Comparison of ENCODE assay signal across 23 cellular contexts in the genomic region with DNA sequence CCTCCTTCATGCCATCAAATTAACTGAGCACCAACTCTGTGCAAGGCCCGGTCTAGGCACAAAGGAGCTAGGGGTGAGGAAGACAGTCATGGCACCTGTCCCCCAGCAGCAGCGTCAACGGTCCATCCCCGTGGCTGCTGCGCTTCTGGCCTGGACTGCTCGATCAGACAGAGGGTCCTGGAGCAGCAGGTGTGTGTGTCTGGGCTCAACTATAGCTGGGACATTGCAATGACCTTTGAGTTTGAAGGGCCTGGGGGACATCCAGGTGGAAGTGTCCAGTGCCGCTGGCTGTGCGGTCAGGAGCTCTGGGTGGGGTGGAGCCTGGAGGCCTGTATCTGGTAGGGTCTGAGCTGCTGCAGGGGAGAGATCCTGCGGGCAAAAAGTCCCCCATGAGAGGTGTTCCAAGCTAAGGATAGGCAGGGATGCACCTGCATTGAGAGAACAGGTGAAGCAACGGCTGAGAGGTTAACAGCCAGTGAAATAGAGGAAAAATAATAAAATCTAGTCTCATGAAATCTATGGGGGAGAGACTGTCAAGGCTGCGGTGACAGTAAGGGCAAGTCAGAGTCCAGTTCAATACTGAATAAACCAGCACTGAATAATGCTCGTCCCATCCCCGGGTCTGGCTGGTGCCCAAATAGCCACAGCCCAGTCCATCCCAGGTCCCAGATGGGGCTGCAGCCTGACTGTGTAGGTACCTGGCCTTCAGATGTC. TPM values are rescaled to one million over a fixed set of nuclear protein-coding genes. Genes with fewer than 3 reads are reported as not detected.
DNase-seq lines count a peak whose midpoint lies in the region; ATAC-seq, FAIRE-seq and TF ChIP-seq lines count a peak whose summit lies in the region.
"Had no signal": no experiment of that assay in that cellular context is flagged by ENCODE, and none has a peak within 500 bp of the region (broad histone marks: within the 10 kb centered on the region; RNA-seq: fewer than 3 reads in every experiment).

No MANE protein-coding gene starts in this region.

- no peak overlapping the region for H3K4me3 ChIP-seq in hepatocyte
- no peak overlapping the region for H3K4me3 ChIP-seq in ovary
- no peak overlapping the region for H3K4me3 ChIP-seq in WERI-Rb-1 (ENCODE audit: low read depth, low read length)
- H3K4me3 ChIP-seq in mesenchymal stem cell (ENCODE audit: insufficient read depth in 1 of 2, low read depth in 1 of 2, low read length in 2 of 2), result no peak overlapping the region
- H3K4me3 ChIP-seq: GM23248, K562 had no signal

- H3K27ac ChIP-seq in hepatocyte (no peak overlapping the region), ovary (no peak overlapping the region), WERI-Rb-1 (no peak overlapping the region), mesenchymal stem cell (ENCODE audit: low read length, poor library complexity, severe bottlenecking) (no peak overlapping the region)
- H3K27ac ChIP-seq: GM23248 had no signal

- no peaks in the 10 kb centered on the region for H3K79me2 ChIP-seq in hepatocyte

- no peak overlapping the region for H3K18ac ChIP-seq in mesenchymal stem cell (ENCODE audit: low read depth in 1 of 2, low read length in 2 of 2)

- no peaks in the 10 kb centered on the region for H3K79me1 ChIP-seq in mesenchymal stem cell (replicated peaks; ENCODE audit: low read length, poor library complexity, severe bottlenecking)

- no peak overlapping the region for H3K14ac ChIP-seq in mesenchymal stem cell (ENCODE audit: low read length in 2 of 2)

- no peak overlapping the region for H4K91ac ChIP-seq in mesenchymal stem cell (ENCODE audit: low read length)

- FAIRE-seq in urothelium cell line (lab: Jason Lieb, UNC), result peak; percentile 30
- FAIRE-seq: G401.6, K562 had no signal

- H2BK5ac ChIP-seq in mesenchymal stem cell (ENCODE audit: low read depth, low read length, poor library complexity, severe bottlenecking), result no peak overlapping the region

- no peak overlapping the region for H3K4ac ChIP-seq in mesenchymal stem cell (ENCODE audit: low read depth in 1 of 2, low read length in 2 of 2)

- peaks cover 3% of the 10 kb centered on the region for H3K4me1 Mint-ChIP-seq in activated CD8-positive, alpha-beta memory T cell treated with anti-CD3 and anti-CD28 coated beads, Interleukin-2, amount 10 ng/mL, durations not matched to agents 7 days and 5 days
- H3K4me1 Mint-ChIP-seq: CD4-positive, alpha-beta memory T cell had no signal

- TF ChIP-seq CTCF in hepatocyte (IDR thresholded peaks at IDR 0.05; ENCODE audit: poor library complexity) (no peak), ovary (IDR thresholded peaks at IDR 0.05) (no peak), WERI-Rb-1 (IDR thresholded peaks at IDR 0.05; ENCODE audit: low read depth, low read length) (no peak)

- no peak for TF ChIP-seq EP300 in ovary (IDR thresholded peaks at IDR 0.05)

- H3K27me3 ChIP-seq in hepatocyte (no peaks in the 10 kb centered on the region), ovary (no peaks in the 10 kb centered on the region), WERI-Rb-1 (ENCODE audit: insufficient read depth, low read depth, severe bottlenecking) (no peaks in the 10 kb centered on the region), mesenchymal stem cell (ENCODE audit: control insufficient read depth in 1 of 2, insufficient read depth in 1 of 2, low read length in 2 of 2) (peaks cover 0 to 8% of the 10 kb centered on the region in 2 experiments)
- H3K27me3 ChIP-seq: BE2C had no signal

- no peak overlapping the region for H2AK5ac ChIP-seq in mesenchymal stem cell (ENCODE audit: low read length, severe bottlenecking)

- H3K9me3 Mint-ChIP-seq in activated CD8-positive, alpha-beta memory T cell treated with anti-CD3 and anti-CD28 coated beads, Interleukin-2, amount 10 ng/mL, durations not matched to agents 7 days and 5 days (ENCODE audit: low read depth), result no peaks in the 10 kb centered on the region
- H3K9me3 Mint-ChIP-seq: CD4-positive, alpha-beta memory T cell had no signal

- WGBS in hepatocyte (ENCODE audit: low lambda C conversion rate, missing lambda C conversion rate), result 89% methylated on average over 13 of the region's 13 CpGs
- 83 to 91% (median 84%) methylated on average over 13 of the region's 13 CpGs for WGBS in ovary, 3 donors
- 88% methylated on average over 13 of the region's 13 CpGs for WGBS in mesenchymal stem cell

- no peak for TF ChIP-seq POLR2A in ovary (IDR thresholded peaks at IDR 0.05)

- no peak overlapping the region for H2BK12ac ChIP-seq in mesenchymal stem cell (ENCODE audit: low read length in 2 of 2)

- intact Hi-C loops in ovary (cut with DNase I), result no loop called here

- H3K36me3 Mint-ChIP-seq in activated CD8-positive, alpha-beta memory T cell treated with anti-CD3 and anti-CD28 coated beads, Interleukin-2, amount 10 ng/mL, durations not matched to agents 7 days and 5 days, result no peaks in the 10 kb centered on the region
- H3K36me3 Mint-ChIP-seq: CD4-positive, alpha-beta memory T cell had no signal

- DNase-seq in activated CD8-positive, alpha-beta memory T cell treated with anti-CD3 and anti-CD28 coated beads for 24 hours, result peak; percentile 26
- no peak for DNase-seq in activated CD8-positive, alpha-beta memory T cell treated with anti-CD3 and anti-CD28 coated beads, Interleukin-2, amount 10 ng/mL, durations not matched to agents 7 days and 5 days
- DNase-seq in hepatocyte (ENCODE audit: low spot score) (peak; percentile 1), ovary (peak in 3 of 5 donors; percentile 5 to 29 (median 6)), urothelium cell line (ENCODE audit: low spot score) (no peak), WERI-Rb-1 (no peak), mesenchymal stem cell (no peak)
- DNase-seq: 8988T; BE2C; Calu3; CD4-positive, alpha-beta memory T cell; DMS79; GM23248; NCI-H1417 treated with DMSO at 0.1 percent for 48 hours; NCI-H1930; NCI-H2171; NCI-H446; OCI-M1; RPMI8226 had no signal

- H3K27me3 Mint-ChIP-seq in activated CD8-positive, alpha-beta memory T cell treated with anti-CD3 and anti-CD28 coated beads, Interleukin-2, amount 10 ng/mL, durations not matched to agents 7 days and 5 days, result no peaks in the 10 kb centered on the region
- H3K27me3 Mint-ChIP-seq: CD4-positive, alpha-beta memory T cell had no signal

- no peaks in the 10 kb centered on the region for H3K4me1 ChIP-seq in hepatocyte (ENCODE audit: insufficient read depth)
- H3K4me1 ChIP-seq in ovary (ENCODE audit: insufficient read depth), result no peaks in the 10 kb centered on the region
- no peaks in the 10 kb centered on the region for H3K4me1 ChIP-seq in mesenchymal stem cell (ENCODE audit: control insufficient read depth, insufficient read depth, low read depth, low read length)
- H3K4me1 ChIP-seq: BE2C had no signal

- no peak overlapping the region for H4K8ac ChIP-seq in mesenchymal stem cell (ENCODE audit: low read length)

- no peaks in the 10 kb centered on the region for H4K20me1 ChIP-seq in hepatocyte (ENCODE audit: insufficient read depth, poor library complexity, severe bottlenecking)

- H3K9me3 ChIP-seq in hepatocyte (ENCODE audit: low read depth) (no peaks in the 10 kb centered on the region), ovary (no peaks in the 10 kb centered on the region), WERI-Rb-1 (ENCODE audit: severe bottlenecking) (no peaks in the 10 kb centered on the region), mesenchymal stem cell (ENCODE audit: control insufficient read depth, low read length) (no peaks in the 10 kb centered on the region)
- H3K9me3 ChIP-seq: BE2C had no signal

- no peak overlapping the region for H2AFZ ChIP-seq in hepatocyte
- no peak overlapping the region for H2AFZ ChIP-seq in mesenchymal stem cell (ENCODE audit: low read depth, low read length)
- H2AFZ ChIP-seq: GM23248 had no signal

- H2BK15ac ChIP-seq in mesenchymal stem cell (ENCODE audit: low read depth, poor library complexity, severe bottlenecking), result no peak overlapping the region

- no peaks in the 10 kb centered on the region for H3K9me2 ChIP-seq in hepatocyte (replicated peaks; ENCODE audit: insufficient read depth)

- H3K23ac ChIP-seq in mesenchymal stem cell (ENCODE audit: low read length in 2 of 2), result no peak overlapping the region

- H3K36me3 ChIP-seq in hepatocyte (replicated peaks; ENCODE audit: insufficient read depth, low read depth) (no peaks in the 10 kb centered on the region), ovary (no peaks in the 10 kb centered on the region), WERI-Rb-1 (no peaks in the 10 kb centered on the region), mesenchymal stem cell (ENCODE audit: control insufficient read depth in 1 of 2, insufficient read depth in 2 of 2, low read depth in 1 of 2, low read length in 2 of 2) (no peaks in the 10 kb centered on the region)
- H3K36me3 ChIP-seq: BE2C had no signal

- H3K4me2 ChIP-seq in hepatocyte (no peak overlapping the region), mesenchymal stem cell (ENCODE audit: low read length, poor library complexity, severe bottlenecking) (no peak overlapping the region)

- no peak overlapping the region for H3K9ac ChIP-seq in mesenchymal stem cell (ENCODE audit: low read length)
- H3K9ac ChIP-seq: GM23248 had no signal

- no peak overlapping the region for H2BK120ac ChIP-seq in mesenchymal stem cell (ENCODE audit: low read depth, low read length)

- ATAC-seq in activated CD8-positive, alpha-beta memory T cell treated with anti-CD3 and anti-CD28 coated beads, Interleukin-2, amount 10 ng/mL, durations not matched to agents 7 days and 5 days, result no peak
- no peak for ATAC-seq in HG03565 (IDR thresholded peaks at IDR 0.05; ENCODE audit: unreplicated experiment)
- ATAC-seq: HCT116, K562 had no signal

- CTCF ChIA-PET in activated CD8-positive, alpha-beta memory T cell treated with anti-CD3 and anti-CD28 coated beads, Interleukin-2, amount 10 ng/mL, durations not matched to agents 7 days and 5 days (lab: Charles Lee), result interaction anchor here (1.2 kb wide), 1 partner anchor 25 kb away, joined by 3 read pairs; no protein-coding TSS in a partner anchor

- no peak overlapping the region for H3K4me3 Mint-ChIP-seq in activated CD8-positive, alpha-beta memory T cell treated with anti-CD3 and anti-CD28 coated beads, Interleukin-2, amount 10 ng/mL, durations not matched to agents 7 days and 5 days
- H3K4me3 Mint-ChIP-seq: CD4-positive, alpha-beta memory T cell had no signal

- H3K27ac Mint-ChIP-seq in activated CD8-positive, alpha-beta memory T cell treated with anti-CD3 and anti-CD28 coated beads, Interleukin-2, amount 10 ng/mL, durations not matched to agents 7 days and 5 days, result no peak overlapping the region

RNA-seq across cellular contexts. Expression of a gene that starts 25.4 kb away (rescaled TPM):
- 10 to 100 TPM; 22.5 to 23.8 TPM for total RNA-seq in activated CD8-positive, alpha-beta memory T cell treated with anti-CD3 and anti-CD28 coated beads, Interleukin-2, amount 10 ng/mL, durations not matched to agents 7 days and 5 days
- 43.4 and 52.9 TPM in 2 replicates for total RNA-seq in hepatocyte
- polyA plus RNA-seq in hepatocyte, result 29.3 and 31.2 TPM in 2 replicates
- 100 to 1,000 TPM in 1 of 7 donors, 10 to 100 TPM in 6; 58.1 to 107 (median 85.9) TPM for total RNA-seq in ovary
- polyA plus RNA-seq in ovary, result 10 to 100 TPM; 58.5 to 70.6 TPM
- polyA plus RNA-seq in mesenchymal stem cell (2013, experiment 1 of 2), result 39.9 TPM
- 39.6 TPM for polyA plus RNA-seq in mesenchymal stem cell (2013, experiment 2 of 2)

Comparison
In these comparisons a context has a peak if more than half of its experiments do, and no peak if none do; other contexts are left out.
1. DNase-seq: peak in activated CD8-positive, alpha-beta memory T cell treated with anti-CD3 and anti-CD28 coated beads for 24 hours (single experiment), hepatocyte (single experiment) and ovary (3 of 5); none in activated CD8-positive, alpha-beta memory T cell treated with anti-CD3 and anti-CD28 coated beads, Interleukin-2, amount 10 ng/mL, durations not matched to agents 7 days and 5 days (single experiment), urothelium cell line (single experiment), WERI-Rb-1 (single experiment) and mesenchymal stem cell (single experiment).